Comparison of ENCODE assay signal across 1 cellular context in genomic region chr2:233793465-233794127, GRCh38.
TF ChIP-seq lines count a peak whose summit lies in the region.

No MANE protein-coding gene starts in this region.

TF ChIP-seq in HepG2, 621 proteins besides CTCF, POLR2A, EP300 and RAD21:
- TF ChIP-seq MAZ (IDR thresholded peaks at IDR 0.05; ENCODE audit: borderline replicate concordance, low read depth, low read length), result no peak
- no peak for TF ChIP-seq MAZ (CRISPR knock-in tag; IDR thresholded peaks at IDR 0.05; ENCODE audit: low read depth)
- 0 out of 2 replicates have a peak, but pooled peaks have one; percentile 17 for TF ChIP-seq ZNF225 (CRISPR knock-in tag; IDR thresholded peaks at IDR 0.05)
- no peak for TF ChIP-seq ZNF562 (CRISPR knock-in tag; IDR thresholded peaks at IDR 0.05; ENCODE audit: borderline replicate concordance)
- no peak for TF ChIP-seq MBNL3 (CRISPR knock-in tag; conservative IDR thresholded peaks at IDR 0.05)
- TF ChIP-seq SP4 (CRISPR knock-in tag; IDR thresholded peaks at IDR 0.05), result no peak
- TF ChIP-seq PRDM10 (CRISPR knock-in tag; IDR thresholded peaks at IDR 0.05; ENCODE audit: low read depth), result no peak
- 0 out of 2 replicates have a peak, but pooled peaks have one; percentile 9 for TF ChIP-seq RXRA (CRISPR knock-in tag; IDR thresholded peaks at IDR 0.05)
- no peak for TF ChIP-seq ZBTB43 (CRISPR knock-in tag; conservative IDR thresholded peaks at IDR 0.05)
- TF ChIP-seq ZNF354B (CRISPR knock-in tag; IDR thresholded peaks at IDR 0.05), result no peak
- no peak for TF ChIP-seq ZNF256 (CRISPR knock-in tag; conservative IDR thresholded peaks at IDR 0.05)
- TF ChIP-seq GPBP1L1 (CRISPR knock-in tag; IDR thresholded peaks at IDR 0.05), result no peak
- TF ChIP-seq ZNF839 (CRISPR knock-in tag; IDR thresholded peaks at IDR 0.05; ENCODE audit: borderline replicate concordance), result no peak
- TF ChIP-seq XBP1 (CRISPR knock-in tag; IDR thresholded peaks at IDR 0.05), result no peak
- TF ChIP-seq ZMYM3 (CRISPR knock-in tag; IDR thresholded peaks at IDR 0.05), result no peak
- no peak for TF ChIP-seq ZFP41 (CRISPR knock-in tag; IDR thresholded peaks at IDR 0.05; ENCODE audit: borderline replicate concordance)
- TF ChIP-seq TEAD2 (CRISPR knock-in tag; IDR thresholded peaks at IDR 0.05), result no peak
- TF ChIP-seq ZNF138 (CRISPR knock-in tag; IDR thresholded peaks at IDR 0.05; ENCODE audit: low read depth), result 0 out of 2 replicates have a peak, but pooled peaks have one; percentile 47
- TF ChIP-seq NFE2L1 (CRISPR knock-in tag; IDR thresholded peaks at IDR 0.05; ENCODE audit: borderline replicate concordance), result 0 out of 2 replicates have a peak, but pooled peaks have one; percentile 36
- no peak for TF ChIP-seq ZFP91 (CRISPR knock-in tag; IDR thresholded peaks at IDR 0.05; ENCODE audit: borderline replicate concordance)
- no peak for TF ChIP-seq ZNF615 (CRISPR knock-in tag; IDR thresholded peaks at IDR 0.05; ENCODE audit: borderline replicate concordance)
- no peak for TF ChIP-seq ZNF639 (CRISPR knock-in tag; conservative IDR thresholded peaks at IDR 0.05)
- TF ChIP-seq ZKSCAN1 (IDR thresholded peaks at IDR 0.05; ENCODE audit: low read length), result no peak
- TF ChIP-seq HOXA7 (CRISPR knock-in tag; IDR thresholded peaks at IDR 0.05), result no peak
- no peak for TF ChIP-seq ZNF558 (CRISPR knock-in tag; IDR thresholded peaks at IDR 0.05; ENCODE audit: borderline replicate concordance)
- TF ChIP-seq KAT7 (CRISPR knock-in tag; IDR thresholded peaks at IDR 0.05; ENCODE audit: borderline replicate concordance), result no peak
- TF ChIP-seq MZF1 (CRISPR knock-in tag; IDR thresholded peaks at IDR 0.05; ENCODE audit: borderline replicate concordance), result no peak
- TF ChIP-seq ZNF143 (CRISPR knock-in tag; IDR thresholded peaks at IDR 0.05), result no peak
- no peak for TF ChIP-seq ZNF331 (CRISPR knock-in tag; IDR thresholded peaks at IDR 0.05)
- no peak for TF ChIP-seq BHLHE40 (IDR thresholded peaks at IDR 0.05; ENCODE audit: low read length)
- no peak for TF ChIP-seq ZGPAT (CRISPR knock-in tag; IDR thresholded peaks at IDR 0.05)
